In genomic region chr18:67876866-67877265, GRCh38 we compare ENCODE assay signal across 17 cellular contexts.
DNase-seq lines count a peak whose midpoint lies in the region; ATAC-seq and TF ChIP-seq lines count a peak whose summit lies in the region.
"Had no signal": no experiment of that assay in that cellular context is flagged by ENCODE, and none has a peak within 500 bp of the region (broad histone marks: within the 10 kb centered on the region; RNA-seq: fewer than 3 reads in every experiment).

No MANE protein-coding gene starts in this region.

- H3K4me1 ChIP-seq in GM23248 (ENCODE audit: insufficient read depth) (no peaks in the 10 kb centered on the region), fibroblast of lung (ENCODE audit: control insufficient read depth, extremely low read depth, insufficient read depth, low read length) (no peaks in the 10 kb centered on the region), osteoblast (ENCODE audit: insufficient read depth, low read length) (no peaks in the 10 kb centered on the region)
- H3K4me1 ChIP-seq: Peyer's patch, SJSA1 had no signal

- no peak for ATAC-seq in GM18520 (IDR thresholded peaks at IDR 0.05; ENCODE audit: unreplicated experiment)
- ATAC-seq: GM12878 had no signal

- DNase-seq in DMS 273 treated with DMSO at 0.1 percent for 48 hours (lab: John Stamatoyannopoulos, UW) (peak; percentile 28), GM23248 (no peak), fibroblast of lung (ENCODE audit: low read depth in 2 of 2) (no peak), osteoblast (ENCODE audit: insufficient read length, low spot score, missing footprints) (no peak), nucleus accumbens (lab: John Stamatoyannopoulos, UW) (no peak), NCI-H345 treated with DMSO at 0.1 percent for 48 hours (lab: John Stamatoyannopoulos, UW; ENCODE audit: unreplicated experiment) (no peak)
- DNase-seq: HCEC 1CT, Karpas-422, NCI-H1436 treated with DMSO at 0.1 percent for 48 hours, NCI-H2081 treated with DMSO at 0.1 percent for 48 hours, NCI-H524 treated with DMSO at 0.1 percent for 48 hours, Peyer's patch, SW 1271, T-helper 2 cell had no signal

- H3K9me3 ChIP-seq in GM23248 (ENCODE audit: low read depth) = no peaks in the 10 kb centered on the region
- no peaks in the 10 kb centered on the region for H3K9me3 ChIP-seq in fibroblast of lung (ENCODE audit: control insufficient read depth, insufficient read depth, low read depth, low read length)
- no peaks in the 10 kb centered on the region for H3K9me3 ChIP-seq in osteoblast (ENCODE audit: low read depth, low read length)
- H3K9me3 ChIP-seq: Peyer's patch, SJSA1 had no signal

- H3F3A ChIP-seq in GM23248 (ENCODE audit: insufficient read depth) = no peaks in the 10 kb centered on the region

- no peaks in the 10 kb centered on the region for H3K36me3 ChIP-seq in GM23248 (ENCODE audit: low read depth)
- no peaks in the 10 kb centered on the region for H3K36me3 ChIP-seq in fibroblast of lung (ENCODE audit: control insufficient read depth, insufficient read depth, low read length)
- H3K36me3 ChIP-seq in osteoblast (ENCODE audit: insufficient read depth, low read length) = no peaks in the 10 kb centered on the region
- H3K36me3 ChIP-seq: Peyer's patch, SJSA1 had no signal

- no peaks in the 10 kb centered on the region for H3K9me2 ChIP-seq in GM23248 (ENCODE audit: insufficient read depth)

- WGBS in GM23248 (ENCODE audit: low coverage in 1 of 2, low lambda C conversion rate in 2 of 2, missing lambda C conversion rate in 2 of 2), 2 experiments = 40 to 42% methylated on average over 3 of the region's 3 CpGs

- H3K79me2 ChIP-seq in GM23248 (ENCODE audit: insufficient read depth) (no peaks in the 10 kb centered on the region), fibroblast of lung (ENCODE audit: control insufficient read depth, insufficient read depth, low read length) (no peaks in the 10 kb centered on the region), osteoblast (ENCODE audit: insufficient read depth, low read length) (no peaks in the 10 kb centered on the region)

- H4K20me1 ChIP-seq in GM23248 (ENCODE audit: insufficient read depth) (no peaks in the 10 kb centered on the region), fibroblast of lung (ENCODE audit: control insufficient read depth, extremely low read depth, insufficient read depth, low read length) (no peaks in the 10 kb centered on the region), osteoblast (ENCODE audit: insufficient read depth, low read length) (no peaks in the 10 kb centered on the region)

- H3K27ac ChIP-seq in GM23248 (no peak overlapping the region), fibroblast of lung (ENCODE audit: insufficient read depth, low read length) (no peak overlapping the region), osteoblast (ENCODE audit: low read depth, low read length) (no peak overlapping the region)
- H3K27ac ChIP-seq: Peyer's patch, SJSA1 had no signal

- H3K4me2 ChIP-seq in GM23248 (ENCODE audit: unreplicated experiment) = no peak overlapping the region
- H3K4me2 ChIP-seq in fibroblast of lung (ENCODE audit: extremely low read depth, insufficient read depth, low read length) = no peak overlapping the region
- H3K4me2 ChIP-seq in osteoblast (ENCODE audit: insufficient read depth, low read length) = no peak overlapping the region

- H3K9ac ChIP-seq in GM23248 = no peak overlapping the region
- no peak overlapping the region for H3K9ac ChIP-seq in fibroblast of lung (ENCODE audit: insufficient read depth, low read length)

- H2AFZ ChIP-seq in GM23248 (peak overlapping the region; percentile 65), fibroblast of lung (ENCODE audit: low read length) (peak overlapping the region; percentile 64), osteoblast (ENCODE audit: low read length) (peak overlapping the region; percentile 76)

- H3K4me3 ChIP-seq in GM23248 (no peak overlapping the region), fibroblast of lung (replicated peaks in 1 of 4; ENCODE audit: control extremely low read depth in 1 of 4, insufficient read depth in 1 of 4, low read depth in 3 of 4, low read length in 4 of 4) (no peak overlapping the region), osteoblast (ENCODE audit: insufficient read depth, low read length) (no peak overlapping the region)
- H3K4me3 ChIP-seq: GM12878, Peyer's patch, SJSA1 had no signal

- in situ Hi-C loops in GM23248 (cut with MboI) = no loop called here

- TF ChIP-seq CTCF in fibroblast of lung (conservative IDR thresholded peaks at IDR 0.05 in 1 of 2, IDR thresholded peaks at IDR 0.05 in 1 of 2; ENCODE audit: low read depth in 1 of 2, low read length in 2 of 2) = no peak
- TF ChIP-seq CTCF in osteoblast (IDR thresholded peaks at IDR 0.05; ENCODE audit: extremely low read depth, low read depth, low read length) = no peak

- no peaks in the 10 kb centered on the region for H3K27me3 ChIP-seq in GM23248 (replicated peaks; ENCODE audit: insufficient read depth)
- H3K27me3 ChIP-seq in fibroblast of lung (ENCODE audit: control insufficient read depth, insufficient read depth, low read length) = no peaks in the 10 kb centered on the region
- no peaks in the 10 kb centered on the region for H3K27me3 ChIP-seq in osteoblast (ENCODE audit: insufficient read depth, low read length)
- H3K27me3 ChIP-seq: Peyer's patch, SJSA1 had no signal
